Comparison of ENCODE assay signal across 8 cellular contexts in the genomic region with DNA sequence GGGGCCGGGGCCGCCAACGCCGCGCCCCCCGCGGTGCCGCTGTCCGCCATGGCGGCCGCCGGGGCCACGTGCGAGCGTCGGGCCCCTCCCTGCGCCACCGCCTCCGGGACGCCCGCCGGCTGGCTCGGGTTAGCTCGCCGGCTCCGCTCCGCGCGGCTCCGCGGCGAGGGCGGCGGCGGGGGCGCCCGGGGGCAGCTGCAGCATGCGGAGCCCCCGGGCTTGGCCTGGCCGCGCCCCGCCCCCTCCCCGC. TPM values are rescaled to one million over a fixed set of nuclear protein-coding genes. Genes with fewer than 3 reads are reported as not detected.
DNase-seq lines count a peak whose midpoint lies in the region; ATAC-seq and TF ChIP-seq lines count a peak whose summit lies in the region.
"Not testable (repeated sequence)": the region's sequence is repeated elsewhere in the genome, so short reads cannot be mapped to it uniquely, and the experiment has no call there.

No MANE protein-coding gene starts in this region.

- H2AFZ ChIP-seq in SU-DHL-6 (ENCODE audit: low read depth, low read length, severe bottlenecking): not testable (repeated sequence)

- H3K9ac ChIP-seq in SU-DHL-6 (ENCODE audit: low read length): peak overlapping the region; percentile 89

- peak overlapping the region; percentile 97 for H3K4me3 ChIP-seq in SU-DHL-6 (ENCODE audit: insufficient read depth, low read length, poor library complexity, severe bottlenecking)
- peak overlapping the region; percentile 68 to 79 for H3K4me3 ChIP-seq in ascending aorta
- H3K4me3 ChIP-seq in fibroblast of villous mesenchyme (ENCODE audit: low read depth, low read length): peak overlapping the region; percentile 82
- peak overlapping the region; percentile 44 for H3K4me3 ChIP-seq in mucosa of descending colon
- H3K4me3 ChIP-seq in spleen: peak overlapping the region; percentile 58 to 90 (median 77)

- H3K4me2 ChIP-seq in SU-DHL-6 (ENCODE audit: low read depth, low read length, poor library complexity, severe bottlenecking): not testable (repeated sequence)

- not testable (repeated sequence) for TF ChIP-seq CTCF in C4-2B (conservative IDR thresholded peaks at IDR 0.05); SU-DHL-6 (IDR thresholded peaks at IDR 0.05; ENCODE audit: insufficient read depth, low read length, poor library complexity, severe bottlenecking); fibroblast of villous mesenchyme (IDR thresholded peaks at IDR 0.05; ENCODE audit: insufficient read depth, low read depth, low read length); spleen (IDR thresholded peaks at IDR 0.05 in 8 of 11, conservative IDR thresholded peaks at IDR 0.05 in 3 of 11)
- TF ChIP-seq CTCF in ascending aorta (IDR thresholded peaks at IDR 0.05): peak in 1 of 3 experiments; percentile 3
- TF ChIP-seq CTCF in mucosa of descending colon (IDR thresholded peaks at IDR 0.05): peak; percentile 8

- not testable (repeated sequence) for TF ChIP-seq POLR2A in spleen (IDR thresholded peaks at IDR 0.05)

- H3K4me1 ChIP-seq in ascending aorta: peaks cover 15 to 30% of the 10 kb centered on the region in 2 donors
- H3K4me1 ChIP-seq in mucosa of descending colon (ENCODE audit: low read depth): peaks cover 30% of the 10 kb centered on the region
- peaks cover 18 to 83% (median 60%) of the 10 kb centered on the region in 6 donors for H3K4me1 ChIP-seq in spleen

- peaks cover 41% of the 10 kb centered on the region for H3F3A ChIP-seq in SU-DHL-6 (ENCODE audit: insufficient read depth)

- not testable (repeated sequence) for DNase-seq in ascending aorta (ENCODE audit: low spot score in 2 of 2); fibroblast of villous mesenchyme (ENCODE audit: low read depth); mucosa of descending colon; spleen

- H3K9me3 ChIP-seq in SU-DHL-6 (ENCODE audit: insufficient read depth, low read length); ascending aorta; mucosa of descending colon; spleen: not testable (repeated sequence)

- ATAC-seq in GM21390 (IDR thresholded peaks at IDR 0.05; ENCODE audit: unreplicated experiment) (peak; percentile 6), HG03280 (IDR thresholded peaks at IDR 0.05; ENCODE audit: unreplicated experiment) (peak; percentile 5), mucosa of descending colon (peak; percentile 1)

- WGBS in spleen, 5 donors: 0 to 4% (median 0%) methylated on average over 3 to 43 of the region's 43 CpGs

- H3K9me2 ChIP-seq in SU-DHL-6 (replicated peaks; ENCODE audit: insufficient read depth, low read length): not testable (repeated sequence)

- H3K27me3 ChIP-seq in SU-DHL-6 (ENCODE audit: low read length); ascending aorta; spleen (replicated peaks in 1 of 7): not testable (repeated sequence)

- not testable (repeated sequence) for H4K20me1 ChIP-seq in SU-DHL-6 (ENCODE audit: low read depth, low read length)

- intact Hi-C loops in ascending aorta (cut with DNase I); spleen (cut with DNase I; ENCODE audit: low total_unique reads): not testable (repeated sequence)
- intact Hi-C loops in mucosa of descending colon (cut with DNase I, micrococcal nuclease): loop anchor here in 1 of 2 donors (10.0 kb wide), 1 partner anchor 62 kb away; the partner anchor contains the start of gene STIP1

- H3K36me3 ChIP-seq in SU-DHL-6 (ENCODE audit: low read length); mucosa of descending colon (ENCODE audit: low read depth): not testable (repeated sequence)
- H3K36me3 ChIP-seq in ascending aorta (peaks cover 11 to 13% of the 10 kb centered on the region in 2 donors), spleen (peaks cover 0 to 24% (median 9%) of the 10 kb centered on the region in 6 donors)

- H3K27ac ChIP-seq in C4-2B (peak overlapping the region; percentile 97), SU-DHL-6 (ENCODE audit: low read depth, low read length) (peak overlapping the region; percentile 90; the same call in 1 of the 2 replicates), ascending aorta (peak overlapping the region; percentile 80 to 94), spleen (peak overlapping the region; percentile 33 to 100 (median 84))

- peaks cover 22% of the 10 kb centered on the region for H3K79me2 ChIP-seq in SU-DHL-6 (ENCODE audit: insufficient read depth, low read length)

RNA-seq across cellular contexts. Expression of gene PPP1R14B, which starts 0.2 kb away (rescaled TPM):
- total RNA-seq in ascending aorta (85.7 TPM), fibroblast of villous mesenchyme (155 and 175 TPM in 2 replicates), mucosa of descending colon (100 to 1,000 TPM in 1 of 3 donors, 10 to 100 TPM in 2; 73.6 to 142 (median 87.5) TPM), spleen (10 to 100 TPM; 47.6 to 93.9 (median 78.3) TPM)
- 100 to 1,000 TPM; 139 to 190 (median 168) TPM for polyA plus RNA-seq in spleen

RNA-seq across cellular contexts. Expression of gene PLCB3, which starts 4.8 kb away (rescaled TPM):
- total RNA-seq in ascending aorta (54.0 TPM), fibroblast of villous mesenchyme (53.8 and 66.5 TPM in 2 replicates), mucosa of descending colon (10 to 100 TPM; 51.1 to 72.1 (median 65.1) TPM), spleen (10 to 100 TPM; 20.7 to 28.3 (median 22.3) TPM)
- polyA plus RNA-seq in spleen: 10 to 100 TPM in 1 of 3 donors, 1 to 10 TPM in 2; 3.8 to 11.9 (median 4.4) TPM

RNA-seq across cellular contexts. Expression of gene FKBP2, which starts 5.7 kb away (rescaled TPM):
- total RNA-seq in ascending aorta (17.7 TPM), fibroblast of villous mesenchyme (46.7 and 47.5 TPM in 2 replicates), mucosa of descending colon (10 to 100 TPM; 67.5 to 91.0 (median 75.8) TPM), spleen (10 to 100 TPM; 26.9 to 98.3 (median 42.6) TPM)
- 100 to 1,000 TPM in 1 of 3 donors, 10 to 100 TPM in 2; 90.8 to 104 (median 98.4) TPM for polyA plus RNA-seq in spleen

RNA-seq across cellular contexts. Expression of gene VEGFB, which starts 12.2 kb away (rescaled TPM):
- 188 TPM for total RNA-seq in ascending aorta
- total RNA-seq in fibroblast of villous mesenchyme: 17.7 and 21.9 TPM in 2 replicates
- total RNA-seq in mucosa of descending colon: 100 to 1,000 TPM in 1 of 3 donors, 10 to 100 TPM in 2; 45.3 to 156 (median 45.6) TPM
- total RNA-seq in spleen: 100 to 1,000 TPM in 1 of 7 donors, 10 to 100 TPM in 6; 38.3 to 103 (median 63.5) TPM
- polyA plus RNA-seq in spleen: 10 to 100 TPM; 81.6 to 96.9 (median 87.1) TPM

RNA-seq across cellular contexts. Expression of gene DNAJC4, which starts 16.2 kb away (rescaled TPM):
- 43.1 TPM for total RNA-seq in ascending aorta
- total RNA-seq in fibroblast of villous mesenchyme: 6.5 and 9.3 TPM in 2 replicates
- 10 to 100 TPM; 43.6 to 57.6 (median 50.7) TPM for total RNA-seq in mucosa of descending colon
- 10 to 100 TPM; 28.0 to 59.9 (median 49.0) TPM for total RNA-seq in spleen
- polyA plus RNA-seq in spleen: 100 to 1,000 TPM in 1 of 3 donors, 10 to 100 TPM in 2; 83.7 to 113 (median 85.8) TPM

Comparison
In these comparisons a context has a peak if more than half of its experiments do, and no peak if none do; other contexts are left out.
1. H3K4me3 ChIP-seq: peak in every context shown above with its lines; median percentile 97 in SU-DHL-6; 82 in fibroblast of villous mesenchyme; 77 in spleen; 74 in ascending aorta; 44 in mucosa of descending colon.